Comparison of ENCODE assay signal across 34 cellular contexts in the genomic region with DNA sequence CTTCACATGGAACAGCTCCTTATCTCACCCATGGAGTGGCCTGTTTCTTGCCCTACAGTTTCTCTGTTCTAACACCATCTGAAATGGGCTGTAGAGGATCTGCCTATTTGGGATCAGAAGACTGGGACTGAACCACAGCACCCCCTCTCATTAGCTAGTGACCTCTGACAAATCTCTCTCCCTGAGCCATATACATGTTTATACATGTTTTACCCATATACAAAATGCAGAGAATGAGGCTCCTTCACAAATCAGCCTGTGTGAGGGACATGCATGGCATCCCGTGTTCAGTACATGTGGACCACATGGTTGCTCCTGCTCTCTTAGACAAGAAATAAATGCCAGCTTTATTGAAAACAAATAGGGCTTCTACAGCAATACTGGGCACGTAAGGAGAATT.
"Had no signal": no experiment of that assay in that cellular context is flagged by ENCODE, and none has a peak within 500 bp of the region (broad histone marks: within the 10 kb centered on the region; RNA-seq: fewer than 3 reads in every experiment).

No MANE protein-coding gene starts in this region.

- H3K27me3 Mint-ChIP-seq: activated naive CD4-positive, alpha-beta T cell treated with anti-CD3 and anti-CD28 coated beads, Interleukin-2, amount 10 ng/mL, durations not matched to agents 7 days and 5 days had no signal

- H3K4me1 Mint-ChIP-seq: activated B cell treated with CpG ODN at 0.5 μM for 24 hours; activated naive CD4-positive, alpha-beta T cell treated with anti-CD3 and anti-CD28 coated beads, Interleukin-2, amount 10 ng/mL, durations not matched to agents 7 days and 5 days; activated naive CD8-positive, alpha-beta T cell treated with anti-CD3 and anti-CD28 coated beads, Interleukin-2, amount 10 ng/mL, durations not matched to agents 7 days and 5 days; T-helper 17 cell had no signal

- H3K36me3 ChIP-seq: brain microvascular endothelial cell, cardiac muscle cell, esophagus squamous epithelium, WERI-Rb-1 had no signal

- H3K27ac ChIP-seq: brain microvascular endothelial cell, cardiac muscle cell, coronary artery, dorsolateral prefrontal cortex, esophagus squamous epithelium, WERI-Rb-1 had no signal

- H3K4me1 ChIP-seq: esophagus squamous epithelium had no signal

- H3K27me3 ChIP-seq: brain microvascular endothelial cell, cardiac muscle cell, esophagus squamous epithelium had no signal

- FAIRE-seq: astrocyte, frontal cortex had no signal

- H3K9me3 ChIP-seq: esophagus squamous epithelium had no signal

- H3K4me3 Mint-ChIP-seq: activated B cell treated with CpG ODN at 0.5 μM for 24 hours; activated CD8-positive, alpha-beta T cell treated with anti-CD3 and anti-CD28 coated beads for 36 hours; activated naive CD4-positive, alpha-beta T cell treated with anti-CD3 and anti-CD28 coated beads, Interleukin-2, amount 10 ng/mL, durations not matched to agents 7 days and 5 days; activated naive CD8-positive, alpha-beta T cell treated with anti-CD3 and anti-CD28 coated beads, Interleukin-2, amount 10 ng/mL, durations not matched to agents 7 days and 5 days; activated T-cell treated with anti-CD3 and anti-CD28 coated beads, Interleukin-2, amount 50 U/mL, for 4 hours; activated T-helper 1 cell treated with anti-CD3 and anti-CD28 coated beads, Interleukin-12 subunit alpha, Interleukin-12 subunit beta, Interleukin-2, Interleukin-4 antibody, amounts not matched to agents 30 ng/mL and 10 ng/mL and 1 ng/mL, durations not matched to agents 14 hours and 24 hours and 36 hours; dendritic cell treated with granulocyte-macrophage colony-stimulating factor and Interleukin-4, amounts not matched to agents 40 ng/mL and 50 ng/mL, for 4 days; endodermal cell; T-helper 17 cell; T-helper 2 cell treated with Interferon-gamma antibody and Interleukin-4, amounts not matched to agents 5 μg/mL and 100 μg/mL, for 36 hours had no signal

- H3K4me3 ChIP-seq: cardiac muscle cell, coronary artery, dorsolateral prefrontal cortex, esophagus squamous epithelium had no signal

- H3K27ac Mint-ChIP-seq: activated B cell treated with CpG ODN at 0.5 μM for 24 hours; activated CD8-positive, alpha-beta T cell treated with anti-CD3 and anti-CD28 coated beads for 36 hours; activated naive CD4-positive, alpha-beta T cell treated with anti-CD3 and anti-CD28 coated beads, Interleukin-2, amount 10 ng/mL, durations not matched to agents 7 days and 5 days; activated naive CD4-positive, alpha-beta T cell treated with anti-CD3 and anti-CD28 coated beads, Interleukin-2, amount 50 U/mL, for 72 hours; activated naive CD8-positive, alpha-beta T cell treated with anti-CD3 and anti-CD28 coated beads, Interleukin-2, amount 10 ng/mL, durations not matched to agents 7 days and 5 days; activated T-helper 1 cell treated with anti-CD3 and anti-CD28 coated beads, Interleukin-12 subunit alpha, Interleukin-12 subunit beta, Interleukin-2, Interleukin-4 antibody, amounts not matched to agents 30 ng/mL and 10 ng/mL and 1 ng/mL, durations not matched to agents 14 hours and 24 hours and 36 hours; activated T-helper 2 cell treated with anti-CD3 and anti-CD28 coated beads, Interferon-gamma antibody, Interleukin-2, Interleukin-4, amounts not matched to agents 10 μg/mL and 5 μg/mL and 100 μg/mL, durations not matched to agents 14 hours and 24 hours and 36 hours; dendritic cell treated with granulocyte-macrophage colony-stimulating factor and Interleukin-4, amounts not matched to agents 40 ng/mL and 50 ng/mL, for 4 days; endodermal cell; T-helper 17 cell; T-helper 2 cell treated with Interferon-gamma antibody and Interleukin-4, amounts not matched to agents 5 μg/mL and 100 μg/mL, for 36 hours had no signal

- H3K9me3 Mint-ChIP-seq: activated B cell treated with CpG ODN at 0.5 μM for 24 hours; activated CD8-positive, alpha-beta T cell treated with anti-CD3 and anti-CD28 coated beads for 36 hours; activated naive CD4-positive, alpha-beta T cell treated with anti-CD3 and anti-CD28 coated beads, Interleukin-2, amount 10 ng/mL, durations not matched to agents 7 days and 5 days; activated naive CD4-positive, alpha-beta T cell treated with anti-CD3 and anti-CD28 coated beads, Interleukin-2, amount 50 U/mL, for 72 hours; activated naive CD8-positive, alpha-beta T cell treated with anti-CD3 and anti-CD28 coated beads, Interleukin-2, amount 10 ng/mL, durations not matched to agents 7 days and 5 days; activated T-cell treated with anti-CD3 and anti-CD28 coated beads, Interleukin-2, amount 50 U/mL, for 4 hours; activated T-helper 1 cell treated with anti-CD3 and anti-CD28 coated beads, Interleukin-12 subunit alpha, Interleukin-12 subunit beta, Interleukin-2, Interleukin-4 antibody, amounts not matched to agents 30 ng/mL and 10 ng/mL and 1 ng/mL, durations not matched to agents 14 hours and 24 hours and 36 hours; activated T-helper 2 cell treated with anti-CD3 and anti-CD28 coated beads, Interferon-gamma antibody, Interleukin-2, Interleukin-4, amounts not matched to agents 10 μg/mL and 5 μg/mL and 100 μg/mL, durations not matched to agents 14 hours and 24 hours and 36 hours; dendritic cell treated with granulocyte-macrophage colony-stimulating factor and Interleukin-4, amounts not matched to agents 40 ng/mL and 50 ng/mL, for 4 days; endodermal cell; T-helper 2 cell treated with Interferon-gamma antibody and Interleukin-4, amounts not matched to agents 5 μg/mL and 100 μg/mL, for 36 hours had no signal

- H3K36me3 Mint-ChIP-seq: activated naive CD4-positive, alpha-beta T cell treated with anti-CD3 and anti-CD28 coated beads, Interleukin-2, amount 10 ng/mL, durations not matched to agents 7 days and 5 days; activated naive CD4-positive, alpha-beta T cell treated with anti-CD3 and anti-CD28 coated beads, Interleukin-2, amount 50 U/mL, for 72 hours; activated naive CD8-positive, alpha-beta T cell treated with anti-CD3 and anti-CD28 coated beads, Interleukin-2, amount 10 ng/mL, durations not matched to agents 7 days and 5 days had no signal

- DNase-seq: activated B cell treated with CpG ODN at 0.5 μM for 24 hours; activated CD4-positive, alpha-beta T cell treated with anti-CD3 and anti-CD28 coated beads for 48 hours; activated CD4-positive, alpha-beta T cell treated with anti-CD3 and anti-CD28 coated beads, Interleukin-2, amount 50 U/mL, for 1 hour; activated CD4-positive, alpha-beta T cell treated with anti-CD3 and anti-CD28 coated beads, Interleukin-2, amount 50 U/mL, for 48 hours; activated CD8-positive, alpha-beta memory T cell treated with anti-CD3 and anti-CD28 coated beads for 24 hours; activated CD8-positive, alpha-beta T cell treated with anti-CD3 and anti-CD28 coated beads for 36 hours; activated effector memory CD4-positive, alpha-beta T cell treated with anti-CD3 and anti-CD28 coated beads, Interleukin-2, amount 50 U/mL, for 16 hours; activated naive CD4-positive, alpha-beta T cell treated with anti-CD3 and anti-CD28 coated beads, Interleukin-2, amount 10 ng/mL, durations not matched to agents 7 days and 5 days; activated naive CD8-positive, alpha-beta T cell treated with anti-CD3 and anti-CD28 coated beads, Interleukin-2, amount 10 ng/mL, durations not matched to agents 7 days and 5 days; activated T-cell treated with anti-CD3 and anti-CD28 coated beads, Interleukin-2, amount 50 U/mL, for 4 hours; amniotic stem cell; anterior cingulate cortex; brain microvascular endothelial cell; central memory CD4-positive, alpha-beta T cell; dorsolateral prefrontal cortex; effector memory CD4-positive, alpha-beta T cell; endodermal cell; erythroblast; esophagus squamous epithelium; head of caudate nucleus; T-helper 1 cell; T-helper 17 cell; T1000; WERI-Rb-1 had no signal

- ATAC-seq: activated CD4-positive, CD25-positive, alpha-beta regulatory T cell treated with anti-CD3 and anti-CD28 coated beads, Interleukin-2, amount 50 U/mL, for 24 hours; activated CD8-positive, alpha-beta T cell treated with anti-CD3 and anti-CD28 coated beads for 36 hours; activated naive CD4-positive, alpha-beta T cell treated with anti-CD3 and anti-CD28 coated beads, Interleukin-2, amount 50 U/mL, for 72 hours; activated T-cell treated with anti-CD3 and anti-CD28 coated beads, Interleukin-2, amount 50 U/mL, for 4 hours; T-helper 17 cell had no signal
